1 cellular context compared by ENCODE assay signal in the genomic region with DNA sequence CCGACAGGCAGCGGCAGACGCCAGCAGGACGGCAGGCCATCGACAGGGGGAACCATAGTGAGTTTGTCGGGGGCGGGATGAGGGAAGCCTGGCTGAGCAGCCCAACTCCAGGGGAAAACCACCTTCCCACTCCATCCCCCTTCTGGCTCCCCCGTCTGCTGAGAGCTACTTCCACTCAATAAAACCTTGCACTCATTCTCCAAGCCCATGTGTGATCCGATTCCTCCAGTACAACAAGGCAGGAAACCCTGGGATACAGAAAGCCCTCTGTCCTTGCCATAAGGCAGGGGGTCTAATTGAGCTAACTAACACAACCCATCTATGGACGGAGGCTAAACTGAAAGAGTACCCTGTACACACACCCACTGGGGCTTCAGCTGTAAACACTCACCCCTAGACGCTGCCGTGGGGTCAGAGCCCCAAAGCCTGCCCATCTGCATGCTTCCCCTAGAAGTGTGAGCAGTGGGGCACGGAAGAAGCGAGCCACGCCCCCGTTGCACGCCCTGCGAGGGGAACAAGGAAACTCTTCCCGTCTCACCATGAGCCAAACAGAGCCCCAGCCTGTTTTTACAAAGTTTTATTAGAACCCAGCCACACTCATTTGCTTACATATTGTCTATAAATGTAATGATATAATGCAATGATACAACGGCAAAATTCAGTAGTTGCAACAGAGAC.
TF ChIP-seq lines count a peak whose summit lies in the region.

No MANE protein-coding gene starts in this region.

TF ChIP-seq in GM23338, 12 proteins besides CTCF, POLR2A, EP300 and RAD21 (continued from another document):
- TF ChIP-seq, protein P1, sequence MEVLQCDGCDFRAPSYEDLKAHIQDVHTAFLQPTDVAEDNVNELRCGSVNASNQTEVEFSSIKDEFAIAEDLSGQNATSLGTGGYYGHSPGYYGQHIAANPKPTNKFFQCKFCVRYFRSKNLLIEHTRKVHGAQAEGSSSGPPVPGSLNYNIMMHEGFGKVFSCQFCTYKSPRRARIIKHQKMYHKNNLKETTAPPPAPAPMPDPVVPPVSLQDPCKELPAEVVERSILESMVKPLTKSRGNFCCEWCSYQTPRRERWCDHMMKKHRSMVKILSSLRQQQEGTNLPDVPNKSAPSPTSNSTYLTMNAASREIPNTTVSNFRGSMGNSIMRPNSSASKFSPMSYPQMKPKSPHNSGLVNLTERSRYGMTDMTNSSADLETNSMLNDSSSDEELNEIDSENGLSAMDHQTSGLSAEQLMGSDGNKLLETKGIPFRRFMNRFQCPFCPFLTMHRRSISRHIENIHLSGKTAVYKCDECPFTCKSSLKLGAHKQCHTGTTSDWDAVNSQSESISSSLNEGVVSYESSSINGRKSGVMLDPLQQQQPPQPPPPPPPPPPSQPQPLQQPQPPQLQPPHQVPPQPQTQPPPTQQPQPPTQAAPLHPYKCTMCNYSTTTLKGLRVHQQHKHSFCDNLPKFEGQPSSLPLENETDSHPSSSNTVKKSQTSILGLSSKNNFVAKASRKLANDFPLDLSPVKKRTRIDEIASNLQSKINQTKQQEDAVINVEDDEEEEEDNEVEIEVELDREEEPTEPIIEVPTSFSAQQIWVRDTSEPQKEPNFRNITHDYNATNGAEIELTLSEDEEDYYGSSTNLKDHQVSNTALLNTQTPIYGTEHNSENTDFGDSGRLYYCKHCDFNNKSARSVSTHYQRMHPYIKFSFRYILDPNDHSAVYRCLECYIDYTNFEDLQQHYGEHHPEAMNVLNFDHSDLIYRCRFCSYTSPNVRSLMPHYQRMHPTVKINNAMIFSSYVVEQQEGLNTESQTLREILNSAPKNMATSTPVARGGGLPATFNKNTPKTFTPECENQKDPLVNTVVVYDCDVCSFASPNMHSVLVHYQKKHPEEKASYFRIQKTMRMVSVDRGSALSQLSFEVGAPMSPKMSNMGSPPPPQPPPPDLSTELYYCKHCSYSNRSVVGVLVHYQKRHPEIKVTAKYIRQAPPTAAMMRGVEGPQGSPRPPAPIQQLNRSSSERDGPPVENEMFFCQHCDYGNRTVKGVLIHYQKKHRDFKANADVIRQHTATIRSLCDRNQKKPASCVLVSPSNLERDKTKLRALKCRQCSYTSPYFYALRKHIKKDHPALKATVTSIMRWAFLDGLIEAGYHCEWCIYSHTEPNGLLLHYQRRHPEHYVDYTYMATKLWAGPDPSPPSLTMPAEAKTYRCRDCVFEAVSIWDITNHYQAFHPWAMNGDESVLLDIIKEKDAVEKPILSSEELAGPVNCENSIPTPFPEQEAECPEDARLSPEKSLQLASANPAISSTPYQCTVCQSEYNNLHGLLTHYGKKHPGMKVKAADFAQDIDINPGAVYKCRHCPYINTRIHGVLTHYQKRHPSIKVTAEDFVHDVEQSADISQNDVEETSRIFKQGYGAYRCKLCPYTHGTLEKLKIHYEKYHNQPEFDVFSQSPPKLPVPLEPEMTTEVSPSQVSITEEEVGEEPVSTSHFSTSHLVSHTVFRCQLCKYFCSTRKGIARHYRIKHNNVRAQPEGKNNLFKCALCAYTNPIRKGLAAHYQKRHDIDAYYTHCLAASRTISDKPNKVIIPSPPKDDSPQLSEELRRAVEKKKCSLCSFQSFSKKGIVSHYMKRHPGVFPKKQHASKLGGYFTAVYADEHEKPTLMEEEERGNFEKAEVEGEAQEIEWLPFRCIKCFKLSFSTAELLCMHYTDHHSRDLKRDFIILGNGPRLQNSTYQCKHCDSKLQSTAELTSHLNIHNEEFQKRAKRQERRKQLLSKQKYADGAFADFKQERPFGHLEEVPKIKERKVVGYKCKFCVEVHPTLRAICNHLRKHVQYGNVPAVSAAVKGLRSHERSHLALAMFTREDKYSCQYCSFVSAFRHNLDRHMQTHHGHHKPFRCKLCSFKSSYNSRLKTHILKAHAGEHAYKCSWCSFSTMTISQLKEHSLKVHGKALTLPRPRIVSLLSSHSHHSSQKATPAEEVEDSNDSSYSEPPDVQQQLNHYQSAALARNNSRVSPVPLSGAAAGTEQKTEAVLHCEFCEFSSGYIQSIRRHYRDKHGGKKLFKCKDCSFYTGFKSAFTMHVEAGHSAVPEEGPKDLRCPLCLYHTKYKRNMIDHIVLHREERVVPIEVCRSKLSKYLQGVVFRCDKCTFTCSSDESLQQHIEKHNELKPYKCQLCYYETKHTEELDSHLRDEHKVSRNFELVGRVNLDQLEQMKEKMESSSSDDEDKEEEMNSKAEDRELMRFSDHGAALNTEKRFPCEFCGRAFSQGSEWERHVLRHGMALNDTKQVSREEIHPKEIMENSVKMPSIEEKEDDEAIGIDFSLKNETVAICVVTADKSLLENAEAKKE (CRISPR knock-in tag; IDR thresholded peaks at IDR 0.05), result no peak
- TF ChIP-seq EZH2phosphoT487 (IDR thresholded peaks at IDR 0.05; ENCODE audit: unreplicated experiment) (no peak), CREB1 (CRISPR knock-in tag; IDR thresholded peaks at IDR 0.05; ENCODE audit: low read depth) (no peak)
TF ChIP-seq in GM23338: peak in this region for 0.
